8 cellular contexts compared by ENCODE assay signal in genomic region chr7:3065724-3066143, GRCh38. TPM values are rescaled to one million over a fixed set of nuclear protein-coding genes. Genes with fewer than 3 reads are reported as not detected.
DNase-seq lines count a peak whose midpoint lies in the region; ATAC-seq, FAIRE-seq and TF ChIP-seq lines count a peak whose summit lies in the region.

No MANE protein-coding gene starts in this region.

- no peak overlapping the region for H3K27ac Mint-ChIP-seq in endothelial cell (ENCODE audit: unreplicated experiment)

- DNase-seq in A549 (ENCODE audit: low read depth in 1 of 2, low spot score in 1 of 2): peak; percentile 44 to 45
- DNase-seq in GM19239 (ENCODE audit: insufficient read length, low spot score): peak; percentile 50
- peak; percentile 60 for DNase-seq in activated CD4-positive, alpha-beta T cell treated with anti-CD3 and anti-CD28 coated beads, Interleukin-2, amount 50 U/mL, for 1 hour
- DNase-seq in endothelial cell (ENCODE audit: low spot score): peak; percentile 36
- DNase-seq in trophoblast cell: peak; percentile 15 to 39
- DNase-seq in vagina (ENCODE audit: extremely low spot score in 2 of 2): no peak
- no peak for DNase-seq in RCC 7860 (ENCODE audit: low spot score)

- peak overlapping the region; percentile 72 for H2AFZ ChIP-seq in Loucy (ENCODE audit: low read length)
- no peak overlapping the region for H2AFZ ChIP-seq in trophoblast cell (ENCODE audit: insufficient read depth, low read length, poor library complexity)

- 38% methylated on average over 10 of the region's 11 CpGs for WGBS in A549 (ENCODE audit: missing lambda C conversion rate)
- WGBS in trophoblast cell (ENCODE audit: extremely low coverage, insufficient coverage, insufficient read length): no CpG with 5 or more reads among the region's 11 CpGs

- H3K4me3 ChIP-seq in A549 (no peak overlapping the region), Loucy (ENCODE audit: low read length, poor library complexity, severe bottlenecking) (no peak overlapping the region), trophoblast cell (ENCODE audit: low read depth, low read length) (no peak overlapping the region), vagina (no peak overlapping the region)

- peak overlapping the region; percentile 24 for H3K9ac ChIP-seq in Loucy (ENCODE audit: low read depth, low read length, poor library complexity, severe bottlenecking)
- no peak overlapping the region for H3K9ac ChIP-seq in trophoblast cell (ENCODE audit: low read length)

- H3K79me2 ChIP-seq in Loucy (ENCODE audit: insufficient read depth, low read length): no peaks in the 10 kb centered on the region
- H3K79me2 ChIP-seq in trophoblast cell (ENCODE audit: control insufficient read depth, insufficient read depth, low read length, poor library complexity): no peaks in the 10 kb centered on the region

- no peak overlapping the region for H3K18ac ChIP-seq in trophoblast cell (ENCODE audit: low read length)

- H3K4me2 ChIP-seq in A549 (no peak overlapping the region), Loucy (ENCODE audit: low read depth, low read length, poor library complexity, severe bottlenecking) (no peak overlapping the region), trophoblast cell (ENCODE audit: low read length) (no peak overlapping the region)

- no peak overlapping the region for H4K91ac ChIP-seq in trophoblast cell (ENCODE audit: low read depth, low read length)

- no peak overlapping the region for H3K23ac ChIP-seq in trophoblast cell (ENCODE audit: low read length)

- no peak overlapping the region for H3K27ac ChIP-seq in A549
- no peak overlapping the region for H3K27ac ChIP-seq in trophoblast cell (ENCODE audit: low read depth, low read length)
- no peak overlapping the region for H3K27ac ChIP-seq in vagina

- no peak overlapping the region for H3K4me3 Mint-ChIP-seq in endothelial cell (ENCODE audit: unreplicated experiment)

- H4K12ac ChIP-seq in trophoblast cell (ENCODE audit: low read depth, low read length): no peak overlapping the region

- H2BK12ac ChIP-seq in trophoblast cell (ENCODE audit: low read length): no peak overlapping the region

- H3K9me3 Mint-ChIP-seq in endothelial cell (ENCODE audit: unreplicated experiment): no peaks in the 10 kb centered on the region

- TF ChIP-seq POLR2A in A549 (IDR thresholded peaks at IDR 0.05; ENCODE audit: low read length) (no peak), vagina (IDR thresholded peaks at IDR 0.05) (no peak)

- no peaks in the 10 kb centered on the region for H4K20me1 ChIP-seq in Loucy (ENCODE audit: insufficient read depth, low read length, poor library complexity, severe bottlenecking)

- H2BK120ac ChIP-seq in trophoblast cell (ENCODE audit: insufficient read depth, low read length, poor library complexity): no peak overlapping the region

- no peak overlapping the region for H4K8ac ChIP-seq in trophoblast cell (ENCODE audit: low read depth, low read length)

- POLR2A ChIA-PET in A549 (lab: Yijun Ruan, JAX): no interaction called here

- no peak overlapping the region for H3K14ac ChIP-seq in trophoblast cell (ENCODE audit: low read length)

- H3K4me1 ChIP-seq in A549: no peaks in the 10 kb centered on the region
- peaks cover 52% of the 10 kb centered on the region for H3K4me1 ChIP-seq in Loucy (ENCODE audit: insufficient read depth, low read length, poor library complexity, severe bottlenecking)
- no peaks in the 10 kb centered on the region for H3K4me1 ChIP-seq in trophoblast cell (ENCODE audit: control insufficient read depth in 1 of 2, insufficient read depth in 2 of 2, low read length in 2 of 2)
- H3K4me1 ChIP-seq in vagina: peaks cover 23% of the 10 kb centered on the region

- TF ChIP-seq EP300 in A549 (IDR thresholded peaks at IDR 0.05): no peak

- no peak overlapping the region for H2AK5ac ChIP-seq in trophoblast cell (ENCODE audit: low read length)

- peak in 1 of 2 experiments; percentile 84; a peak in 3 of 6 replicates for ATAC-seq in A549

- CTCF ChIA-PET in A549 (lab: Yijun Ruan, JAX): interaction anchor here (0.7 to 1.8 kb wide), 8 partner anchors 10 to 147 kb away, joined by 3 to 6 read pairs (median 4); no protein-coding TSS in a partner anchor

- TF ChIP-seq CTCF in A549 (IDR thresholded peaks at IDR 0.05) (peak; percentile 48), Loucy (conservative IDR thresholded peaks at IDR 0.05; ENCODE audit: low read length) (peak; percentile 89), endothelial cell (IDR thresholded peaks at IDR 0.05; ENCODE audit: unreplicated experiment) (peak; percentile 78), vagina (IDR thresholded peaks at IDR 0.05) (no peak)

- H3K4me1 Mint-ChIP-seq in endothelial cell (ENCODE audit: unreplicated experiment): no peaks in the 10 kb centered on the region

- H3K36me3 ChIP-seq in Loucy (ENCODE audit: insufficient read depth, low read length) (no peaks in the 10 kb centered on the region), trophoblast cell (ENCODE audit: control insufficient read depth in 1 of 2, insufficient read depth in 2 of 2, low read length in 2 of 2) (no peaks in the 10 kb centered on the region), vagina (no peaks in the 10 kb centered on the region)

- H3K79me1 ChIP-seq in trophoblast cell (ENCODE audit: low read length): no peaks in the 10 kb centered on the region

- H3F3A ChIP-seq in Loucy (ENCODE audit: low read depth): no peaks in the 10 kb centered on the region

- H3K4ac ChIP-seq in trophoblast cell (ENCODE audit: low read depth, low read length): no peak overlapping the region

- no peaks in the 10 kb centered on the region for H3K27me3 Mint-ChIP-seq in endothelial cell (ENCODE audit: unreplicated experiment)

- no peaks in the 10 kb centered on the region for H3K9me2 ChIP-seq in Loucy (replicated peaks; ENCODE audit: low read depth, low read length)

- FAIRE-seq in A549 (lab: Jason Lieb, UNC) (no peak), GM19239 (lab: Jason Lieb, UNC) (peak; percentile 91), RCC 7860 (lab: Jason Lieb, UNC) (no peak)

- H3K36me3 Mint-ChIP-seq in endothelial cell (ENCODE audit: low read depth, unreplicated experiment): peaks cover 3% of the 10 kb centered on the region

- H3K27me3 ChIP-seq in Loucy (ENCODE audit: insufficient read depth, low read length, poor library complexity, severe bottlenecking): no peaks in the 10 kb centered on the region
- H3K27me3 ChIP-seq in trophoblast cell (ENCODE audit: insufficient read depth, low read length): no peaks in the 10 kb centered on the region
- H3K27me3 ChIP-seq in vagina: no peaks in the 10 kb centered on the region

- peak in 1 of 2 experiments; percentile 28; a peak in 1 of 5 replicates for TF ChIP-seq RAD21 in A549 (conservative IDR thresholded peaks at IDR 0.05 in 1 of 2, IDR thresholded peaks at IDR 0.05 in 1 of 2)

- intact Hi-C loops in vagina (cut with DNase I): no loop called here

- no peak overlapping the region for H2BK5ac ChIP-seq in trophoblast cell (ENCODE audit: low read depth, low read length, poor library complexity)

- no peaks in the 10 kb centered on the region for H3K9me3 ChIP-seq in A549
- H3K9me3 ChIP-seq in Loucy (ENCODE audit: insufficient read depth, low read depth, low read length): 0 out of 2 replicates have a peak, but pooled peaks cover 2% of the 10 kb centered on the region
- H3K9me3 ChIP-seq in trophoblast cell (ENCODE audit: insufficient read depth, low read depth, low read length): no peaks in the 10 kb centered on the region
- no peaks in the 10 kb centered on the region for H3K9me3 ChIP-seq in vagina

TF ChIP-seq in A549, 52 proteins besides CTCF, POLR2A, EP300 and RAD21:
- TF ChIP-seq SREBF2 (IDR thresholded peaks at IDR 0.05) (no peak), FOSB (CRISPR knock-in tag; IDR thresholded peaks at IDR 0.05) (no peak), SMC3 (IDR thresholded peaks at IDR 0.05) (peak; percentile 32; the same call in 1 of the 3 replicates)

RNA-seq across cellular contexts. Expression of gene CARD11, which starts 22.1 kb away (rescaled TPM):
- 0.34 and 0.48 TPM in 2 replicates for polyA plus RNA-seq in A549 (2011; rRNA removed)
- polyA plus RNA-seq in A549 (2012; cell fraction: cytosol; rRNA removed): 0.38 and 0.49 TPM in 2 replicates
- polyA plus RNA-seq in A549 (2012; cell fraction: nucleus; rRNA removed): 0.55 and 0.79 TPM in 2 replicates
- polyA plus RNA-seq in A549 (2017; fragmentation: RNase III; extraction: RNeasy Plus Mini Kit Qiagen cat#74134 plus additional on column Dnase treatment): 0.92 to 1.6 TPM (median 1.1 TPM) in 3 replicates
- 0.58 and 2.2 TPM in 2 replicates for polyA minus RNA-seq in A549 (2011; rRNA and poly(A)+ RNA removed)
- 3.9 TPM for total RNA-seq in endothelial cell (ENCODE audit: unreplicated experiment)
- 2.4 and 2.7 TPM in 2 replicates for polyA plus RNA-seq in trophoblast cell (2013)
- total RNA-seq in vagina: 2.9 TPM

Comparison
In these comparisons a context has a peak if more than half of its experiments do, and no peak if none do; other contexts are left out.
1. DNase-seq: peak in A549 (2 of 2), GM19239 (single experiment), activated CD4-positive, alpha-beta T cell treated with anti-CD3 and anti-CD28 coated beads, Interleukin-2, amount 50 U/mL, for 1 hour (single experiment), endothelial cell (single experiment) and trophoblast cell (2 of 2); none in vagina (0 of 2) and RCC 7860 (single experiment).
2. CTCF ChIP-seq: peak in A549 (single experiment), Loucy (single experiment) and endothelial cell (single experiment); none in vagina (0 of 3).